ENCODE assay signal across 19 cellular contexts in the genomic region with DNA sequence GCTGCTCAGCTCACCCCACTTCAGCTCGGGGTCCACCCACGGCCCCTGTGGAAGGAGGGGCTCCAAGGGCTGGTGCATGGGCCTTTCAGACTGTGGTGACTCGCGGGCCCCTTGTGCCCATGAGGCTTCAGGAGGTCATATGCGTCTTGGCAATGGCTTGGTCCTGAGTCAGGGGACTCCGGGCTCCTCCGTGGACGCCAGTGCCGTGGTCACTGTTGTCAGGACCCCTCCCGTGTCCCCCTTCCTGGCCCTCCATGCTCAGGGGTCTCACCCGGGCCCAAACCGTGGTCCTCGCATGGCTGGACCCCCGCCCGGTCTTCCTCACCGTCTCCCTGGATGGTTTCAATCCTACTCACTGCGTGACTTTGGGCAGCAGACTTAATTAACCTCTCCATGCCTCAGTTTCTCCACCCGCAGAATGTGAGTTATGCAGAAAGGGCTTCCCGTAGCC.
DNase-seq lines count a peak whose midpoint lies in the region; ATAC-seq and TF ChIP-seq lines count a peak whose summit lies in the region.
"Had no signal": no experiment of that assay in that cellular context is flagged by ENCODE, and none has a peak within 500 bp of the region (broad histone marks: within the 10 kb centered on the region; RNA-seq: fewer than 3 reads in every experiment).

No MANE protein-coding gene starts in this region.

- no peaks in the 10 kb centered on the region for H3K36me3 ChIP-seq in endodermal cell (ENCODE audit: control insufficient read depth, insufficient read depth, low read length)
- H3K36me3 ChIP-seq: MG63 had no signal

- no peak for TF ChIP-seq CTCF in activated CD8-positive, alpha-beta T cell treated with anti-CD3 and anti-CD28 coated beads for 36 hours (IDR thresholded peaks at IDR 0.05)
- TF ChIP-seq CTCF in endodermal cell (conservative IDR thresholded peaks at IDR 0.05) = no peak

- H3K4me1 ChIP-seq in endodermal cell (ENCODE audit: control insufficient read depth, insufficient read depth, low read length) = no peaks in the 10 kb centered on the region
- H3K4me1 ChIP-seq: Caco-2 had no signal

- CTCF ChIA-PET in activated CD8-positive, alpha-beta T cell treated with anti-CD3 and anti-CD28 coated beads, Interleukin-2, amount 10 ng/mL, durations not matched to agents 7 days and 5 days (lab: Charles Lee) = no interaction called here
- CTCF ChIA-PET in activated CD8-positive, alpha-beta T cell treated with anti-CD3 and anti-CD28 coated beads for 36 hours (lab: Charles Lee) = no interaction called here

- peaks cover 6% of the 10 kb centered on the region for H3K9me3 ChIP-seq in endodermal cell (ENCODE audit: control insufficient read depth, low read length)
- H3K9me3 ChIP-seq: Caco-2, MG63 had no signal

- no peak overlapping the region for H3K27ac ChIP-seq in endodermal cell (ENCODE audit: low read depth, low read length)
- H3K27ac ChIP-seq: C4-2B, KMS-11 had no signal

- no peaks in the 10 kb centered on the region for H3K9me3 Mint-ChIP-seq in activated CD8-positive, alpha-beta T cell treated with anti-CD3 and anti-CD28 coated beads, Interleukin-2, amount 10 ng/mL, durations not matched to agents 7 days and 5 days (ENCODE audit: insufficient read depth)
- no peaks in the 10 kb centered on the region for H3K9me3 Mint-ChIP-seq in activated CD8-positive, alpha-beta T cell treated with anti-CD3 and anti-CD28 coated beads for 36 hours
- H3K9me3 Mint-ChIP-seq in endodermal cell = peaks cover 69% of the 10 kb centered on the region
- no peaks in the 10 kb centered on the region for H3K9me3 Mint-ChIP-seq in naive thymus-derived CD8-positive, alpha-beta T cell

- no peaks in the 10 kb centered on the region for H3K27me3 Mint-ChIP-seq in activated CD8-positive, alpha-beta T cell treated with anti-CD3 and anti-CD28 coated beads, Interleukin-2, amount 10 ng/mL, durations not matched to agents 7 days and 5 days (ENCODE audit: low read depth)
- H3K27me3 Mint-ChIP-seq in activated CD8-positive, alpha-beta T cell treated with anti-CD3 and anti-CD28 coated beads for 36 hours = no peaks in the 10 kb centered on the region
- peaks cover 2% of the 10 kb centered on the region for H3K27me3 Mint-ChIP-seq in endodermal cell (ENCODE audit: insufficient read depth)
- H3K27me3 Mint-ChIP-seq in naive thymus-derived CD8-positive, alpha-beta T cell = peaks cover 0 to 3% (median 0%) of the 10 kb centered on the region in 5 donors

- no peaks in the 10 kb centered on the region for H3K36me3 Mint-ChIP-seq in activated CD8-positive, alpha-beta T cell treated with anti-CD3 and anti-CD28 coated beads, Interleukin-2, amount 10 ng/mL, durations not matched to agents 7 days and 5 days (ENCODE audit: low read depth)
- H3K36me3 Mint-ChIP-seq in activated CD8-positive, alpha-beta T cell treated with anti-CD3 and anti-CD28 coated beads for 36 hours (ENCODE audit: low read depth) = no peaks in the 10 kb centered on the region
- H3K36me3 Mint-ChIP-seq in endodermal cell (ENCODE audit: low read depth) = no peaks in the 10 kb centered on the region
- no peaks in the 10 kb centered on the region for H3K36me3 Mint-ChIP-seq in naive thymus-derived CD8-positive, alpha-beta T cell

- no peaks in the 10 kb centered on the region for H3K4me1 Mint-ChIP-seq in activated CD8-positive, alpha-beta T cell treated with anti-CD3 and anti-CD28 coated beads, Interleukin-2, amount 10 ng/mL, durations not matched to agents 7 days and 5 days (ENCODE audit: low read depth)
- no peaks in the 10 kb centered on the region for H3K4me1 Mint-ChIP-seq in activated CD8-positive, alpha-beta T cell treated with anti-CD3 and anti-CD28 coated beads for 36 hours (ENCODE audit: low read depth)
- no peaks in the 10 kb centered on the region for H3K4me1 Mint-ChIP-seq in endodermal cell
- H3K4me1 Mint-ChIP-seq in naive thymus-derived CD8-positive, alpha-beta T cell = no peaks in the 10 kb centered on the region

- no peak for ATAC-seq in activated CD8-positive, alpha-beta T cell treated with anti-CD3 and anti-CD28 coated beads, Interleukin-2, amount 10 ng/mL, durations not matched to agents 7 days and 5 days
- ATAC-seq in activated CD8-positive, alpha-beta T cell treated with anti-CD3 and anti-CD28 coated beads for 36 hours = no peak
- ATAC-seq in naive thymus-derived CD8-positive, alpha-beta T cell = no peak

- peak; percentile 14 for DNase-seq in activated CD8-positive, alpha-beta T cell treated with anti-CD3 and anti-CD28 coated beads, Interleukin-2, amount 10 ng/mL, durations not matched to agents 7 days and 5 days
- no peak for DNase-seq in activated CD8-positive, alpha-beta T cell treated with anti-CD3 and anti-CD28 coated beads for 36 hours
- DNase-seq in AG20443 (ENCODE audit: low spot score) (peak; percentile 9), endodermal cell (peak; percentile 28), posterior vena cava (ENCODE audit: low spot score) (peak; percentile 62), DMS 273 treated with DMSO at 0.1 percent for 48 hours (lab: John Stamatoyannopoulos, UW) (no peak), kidney tubule cell (ENCODE audit: low spot score) (no peak)
- no peak for DNase-seq in naive thymus-derived CD8-positive, alpha-beta T cell
- DNase-seq: Caco-2; DMS53; MG63; NCI-H1092 treated with DMSO at 0.1 percent for 48 hours; NCI-H1694 treated with DMSO at 0.1 percent for 48 hours; NCI-H345; NCI-H69; NK-92 treated with Interleukin-12 subunit alpha and Interleukin-12 subunit beta, amount 100 ng/mL, for 24 hours; OCI-M1 had no signal

- H3K27ac Mint-ChIP-seq in activated CD8-positive, alpha-beta T cell treated with anti-CD3 and anti-CD28 coated beads, Interleukin-2, amount 10 ng/mL, durations not matched to agents 7 days and 5 days = no peak overlapping the region
- no peak overlapping the region for H3K27ac Mint-ChIP-seq in activated CD8-positive, alpha-beta T cell treated with anti-CD3 and anti-CD28 coated beads for 36 hours
- H3K27ac Mint-ChIP-seq in endodermal cell = no peak overlapping the region
- no peak overlapping the region for H3K27ac Mint-ChIP-seq in naive thymus-derived CD8-positive, alpha-beta T cell

- no peak overlapping the region for H3K9ac ChIP-seq in endodermal cell (ENCODE audit: extremely low read depth, low read length, poor library complexity, severe bottlenecking)
- H3K9ac ChIP-seq: KMS-11 had no signal

- POLR2A ChIA-PET in activated CD8-positive, alpha-beta T cell treated with anti-CD3 and anti-CD28 coated beads, Interleukin-2, amount 10 ng/mL, durations not matched to agents 7 days and 5 days (lab: Charles Lee) = no interaction called here
- POLR2A ChIA-PET in activated CD8-positive, alpha-beta T cell treated with anti-CD3 and anti-CD28 coated beads for 36 hours (lab: Charles Lee) = no interaction called here
- POLR2A ChIA-PET in naive thymus-derived CD8-positive, alpha-beta T cell (lab: Charles Lee) = interaction anchor here (0.6 kb wide), 1 partner anchor 607 kb away, joined by 3 read pairs; no protein-coding TSS in a partner anchor

- H3K4me3 ChIP-seq in endodermal cell (ENCODE audit: low read length) = no peak overlapping the region
- H3K4me3 ChIP-seq: MG63 had no signal

- 89 to 93% methylated on average over 15 to 19 of the region's 19 CpGs for WGBS in endodermal cell (ENCODE audit: insufficient coverage in 1 of 2, insufficient read length in 1 of 2), 2 experiments

- intact Hi-C loops in activated CD8-positive, alpha-beta T cell treated with anti-CD3 and anti-CD28 coated beads for 36 hours (cut with micrococcal nuclease) = no loop called here
- intact Hi-C loops in posterior vena cava (cut with DNase I) = no loop called here

- H3K4me3 Mint-ChIP-seq in activated CD8-positive, alpha-beta T cell treated with anti-CD3 and anti-CD28 coated beads, Interleukin-2, amount 10 ng/mL, durations not matched to agents 7 days and 5 days = no peak overlapping the region
- no peak overlapping the region for H3K4me3 Mint-ChIP-seq in activated CD8-positive, alpha-beta T cell treated with anti-CD3 and anti-CD28 coated beads for 36 hours
- no peak overlapping the region for H3K4me3 Mint-ChIP-seq in endodermal cell
- H3K4me3 Mint-ChIP-seq in naive thymus-derived CD8-positive, alpha-beta T cell = no peak overlapping the region

- H3K27me3 ChIP-seq in endodermal cell (ENCODE audit: control insufficient read depth, insufficient read depth, low read length, poor library complexity, severe bottlenecking) = no peaks in the 10 kb centered on the region
- H3K27me3 ChIP-seq: MG63 had no signal

Comparison
In these comparisons a context has a peak if more than half of its experiments do, and no peak if none do; other contexts are left out.
1. DNase-seq: peak in activated CD8-positive, alpha-beta T cell treated with anti-CD3 and anti-CD28 coated beads, Interleukin-2, amount 10 ng/mL, durations not matched to agents 7 days and 5 days (single experiment), AG20443 (single experiment), endodermal cell (single experiment) and posterior vena cava (single experiment); none in activated CD8-positive, alpha-beta T cell treated with anti-CD3 and anti-CD28 coated beads for 36 hours (single experiment), DMS 273 treated with DMSO at 0.1 percent for 48 hours (single experiment), kidney tubule cell (single experiment) and naive thymus-derived CD8-positive, alpha-beta T cell (0 of 10).